Comparison of ENCODE assay signal across 11 cellular contexts in the genomic region with DNA sequence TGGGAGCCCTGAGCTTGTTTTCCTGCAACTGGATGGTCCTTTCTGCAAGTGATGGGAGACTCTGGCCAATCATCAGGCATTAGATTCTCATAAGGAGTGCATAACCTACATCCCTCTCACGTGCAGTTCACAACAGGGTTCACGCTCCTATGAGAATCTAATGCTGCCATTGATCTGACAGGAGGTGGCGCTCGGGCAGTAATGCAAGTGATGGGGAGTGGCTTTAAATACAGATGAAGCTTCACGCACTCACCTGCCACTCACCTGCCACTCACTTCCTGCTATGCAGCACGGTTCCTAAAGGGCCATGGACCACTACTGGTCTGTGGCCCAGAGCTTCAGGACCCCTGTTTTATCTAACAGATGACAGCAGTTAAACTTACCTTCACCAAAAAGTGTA. TPM values are rescaled to one million over a fixed set of nuclear protein-coding genes. Genes with fewer than 3 reads are reported as not detected.
DNase-seq lines count a peak whose midpoint lies in the region; ATAC-seq and TF ChIP-seq lines count a peak whose summit lies in the region.
"Had no signal": no experiment of that assay in that cellular context is flagged by ENCODE, and none has a peak within 500 bp of the region (broad histone marks: within the 10 kb centered on the region; RNA-seq: fewer than 3 reads in every experiment).

No MANE protein-coding gene starts in this region.

- no peak overlapping the region for H2AFZ ChIP-seq in OCI-LY7 (ENCODE audit: low read length)

- POLR2A ChIA-PET in OCI-LY7 (lab: Charles Lee) = no interaction called here

- peaks cover 20% of the 10 kb centered on the region for H3F3A ChIP-seq in DOHH2 (ENCODE audit: control insufficient read depth, insufficient read depth)

- no peaks in the 10 kb centered on the region for H3K36me3 ChIP-seq in DOHH2 (ENCODE audit: control insufficient read depth, low read length)
- no peaks in the 10 kb centered on the region for H3K36me3 ChIP-seq in OCI-LY7 (ENCODE audit: insufficient read depth, low read length)
- H3K36me3 ChIP-seq in left ventricle myocardium inferior = no peaks in the 10 kb centered on the region

- DNase-seq in OCI-LY7 (ENCODE audit: low spot score) = peak; percentile 57
- DNase-seq in activated T-cell treated with anti-CD3 and anti-CD28 coated beads, Interleukin-2, amount 50 U/mL, for 4 hours = peak; percentile 24
- peak; percentile 38 to 41 for DNase-seq in left colon
- DNase-seq in NCI-H1417 treated with DMSO at 0.1 percent for 48 hours (lab: John Stamatoyannopoulos, UW) = no peak
- DNase-seq in amniotic stem cell (lab: John Stamatoyannopoulos, UW) = no peak
- DNase-seq in left ventricle myocardium inferior = no peak
- DNase-seq: GOT3, retina had no signal

- no TSS peak for BruUV-seq in OCI-LY7 (replicated peaks; lab: Mats Ljungman, UMichigan)

- peak; percentile 63 for TF ChIP-seq CTCF in DOHH2 (IDR thresholded peaks at IDR 0.05; ENCODE audit: low read depth, low read length, poor library complexity, severe bottlenecking)
- TF ChIP-seq CTCF in OCI-LY7 (conservative IDR thresholded peaks at IDR 0.05; ENCODE audit: low read length) = peak; percentile 73
- no peak for TF ChIP-seq CTCF in left ventricle myocardium inferior (IDR thresholded peaks at IDR 0.05; ENCODE audit: borderline replicate concordance)

- H3K4me1 Mint-ChIP-seq in activated T-cell treated with anti-CD3 and anti-CD28 coated beads, Interleukin-2, amount 50 U/mL, for 4 hours (ENCODE audit: low read depth) = peaks cover 30% of the 10 kb centered on the region

- ATAC-seq in activated T-cell treated with anti-CD3 and anti-CD28 coated beads, Interleukin-2, amount 50 U/mL, for 4 hours = peak; percentile 23 to 35
- peak; percentile 89 for ATAC-seq in left colon
- ATAC-seq in GM21423 (IDR thresholded peaks at IDR 0.05; ENCODE audit: unreplicated experiment) = no peak

- H3K9me3 Mint-ChIP-seq in activated T-cell treated with anti-CD3 and anti-CD28 coated beads, Interleukin-2, amount 50 U/mL, for 4 hours = no peaks in the 10 kb centered on the region

- H4K20me1 ChIP-seq in DOHH2 (ENCODE audit: control insufficient read depth, insufficient read depth, low read depth, low read length) (no peaks in the 10 kb centered on the region), OCI-LY7 (ENCODE audit: insufficient read depth, low read length) (no peaks in the 10 kb centered on the region)

- H3K27ac ChIP-seq in DOHH2 (ENCODE audit: low read depth, low read length) = no peak overlapping the region
- H3K27ac ChIP-seq in OCI-LY7 (ENCODE audit: low read depth, low read length, poor library complexity, severe bottlenecking) = no peak overlapping the region
- no peak overlapping the region for H3K27ac ChIP-seq in left ventricle myocardium inferior (replicated peaks)

- no peak overlapping the region for H3K4me3 Mint-ChIP-seq in activated T-cell treated with anti-CD3 and anti-CD28 coated beads, Interleukin-2, amount 50 U/mL, for 4 hours

- H3K4me1 ChIP-seq in DOHH2 (ENCODE audit: control insufficient read depth, low read length) = peaks cover 6% of the 10 kb centered on the region
- H3K4me1 ChIP-seq in OCI-LY7 (ENCODE audit: insufficient read depth, low read length, poor library complexity, severe bottlenecking) = no peaks in the 10 kb centered on the region
- peaks cover 9% of the 10 kb centered on the region for H3K4me1 ChIP-seq in left ventricle myocardium inferior
- H3K4me1 ChIP-seq: Caco-2 had no signal

- H3K36me3 Mint-ChIP-seq in activated T-cell treated with anti-CD3 and anti-CD28 coated beads, Interleukin-2, amount 50 U/mL, for 4 hours (ENCODE audit: insufficient read depth) = peaks cover 2% of the 10 kb centered on the region

- H3K4me3 ChIP-seq in DOHH2 (ENCODE audit: low read length) (no peak overlapping the region), OCI-LY7 (ENCODE audit: low read depth, low read length, poor library complexity, severe bottlenecking) (no peak overlapping the region), left ventricle myocardium inferior (no peak overlapping the region)

- H3K4me2 ChIP-seq in DOHH2 (ENCODE audit: low read length) (peak overlapping the region; percentile 22; the same call in 1 of the 2 replicates), OCI-LY7 (ENCODE audit: low read length) (no peak overlapping the region)

- H3K27me3 ChIP-seq in DOHH2 (ENCODE audit: control insufficient read depth, low read length) = no peaks in the 10 kb centered on the region
- H3K27me3 ChIP-seq in left ventricle myocardium inferior (ENCODE audit: low read depth) = no peaks in the 10 kb centered on the region

- intact Hi-C loops in OCI-LY7 (cut with micrococcal nuclease; ENCODE audit: unreplicated experiment) = no loop called here
- intact Hi-C loops in left colon (cut with DNase I, micrococcal nuclease) = no loop called here
- intact Hi-C loops in left ventricle myocardium inferior (cut with micrococcal nuclease) = no loop called here

- H3K9me2 ChIP-seq in DOHH2 (replicated peaks; ENCODE audit: control insufficient read depth, low read length) (no peaks in the 10 kb centered on the region), OCI-LY7 (ENCODE audit: insufficient read depth, low read length) (no peaks in the 10 kb centered on the region)

- CTCF ChIA-PET in OCI-LY7 (lab: Charles Lee; ENCODE audit: unreplicated experiment) = interaction anchor here (1.0 kb wide), 1 partner anchor 241 kb away, joined by 3 read pairs; a partner anchor contains a TSS

- H3K79me2 ChIP-seq in DOHH2 (ENCODE audit: control insufficient read depth, low read length) (no peaks in the 10 kb centered on the region), OCI-LY7 (ENCODE audit: insufficient read depth, low read depth, low read length) (no peaks in the 10 kb centered on the region)

- H3K27me3 Mint-ChIP-seq in activated T-cell treated with anti-CD3 and anti-CD28 coated beads, Interleukin-2, amount 50 U/mL, for 4 hours (ENCODE audit: low read depth) = no peaks in the 10 kb centered on the region

- H3K9me3 ChIP-seq in DOHH2 (ENCODE audit: control insufficient read depth, insufficient read depth, low read length) (no peaks in the 10 kb centered on the region), OCI-LY7 (ENCODE audit: low read length) (no peaks in the 10 kb centered on the region), left ventricle myocardium inferior (replicated peaks) (no peaks in the 10 kb centered on the region)
- H3K9me3 ChIP-seq: Caco-2 had no signal

RNA-seq across cellular contexts. Expression of a gene that starts 21.4 kb away (rescaled TPM):
- total RNA-seq in OCI-LY7 (2014; rRNA removed; shearing (Covaris generic)) = 8.8 and 11.6 TPM in 2 replicates
- total RNA-seq in OCI-LY7 (2022) = 14.1 and 16.7 TPM in 2 replicates
- 10 to 100 TPM; 24.4 to 27.4 (median 25.1) TPM for total RNA-seq in activated T-cell treated with anti-CD3 and anti-CD28 coated beads, Interleukin-2, amount 50 U/mL, for 4 hours
- total RNA-seq in left colon = 10 to 100 TPM; 19.9 to 20.4 TPM
- 6.3 TPM for total RNA-seq in left ventricle myocardium inferior

RNA-seq across cellular contexts. Expression of a gene that starts 46.7 kb away (rescaled TPM):
- 49.3 TPM in 2 replicates for total RNA-seq in OCI-LY7 (2014; rRNA removed; shearing (Covaris generic))
- total RNA-seq in OCI-LY7 (2022) = 99.5 and 100 TPM in 2 replicates
- 10 to 100 TPM; 19.9 to 31.7 (median 20.8) TPM for total RNA-seq in activated T-cell treated with anti-CD3 and anti-CD28 coated beads, Interleukin-2, amount 50 U/mL, for 4 hours
- total RNA-seq in left colon = 10 to 100 TPM in 1 of 2 donors, 1 to 10 TPM in 1; 5.0 to 11.9 TPM
- total RNA-seq in left ventricle myocardium inferior = 0.58 TPM

RNA-seq across cellular contexts. Expression of a gene that starts 53.1 kb away (rescaled TPM):
- 9.3 TPM in 2 replicates for total RNA-seq in OCI-LY7 (2014; rRNA removed; shearing (Covaris generic))
- total RNA-seq in OCI-LY7 (2022) = 20.5 and 21.0 TPM in 2 replicates
- 10 to 100 TPM; 14.1 to 25.1 (median 20.1) TPM for total RNA-seq in activated T-cell treated with anti-CD3 and anti-CD28 coated beads, Interleukin-2, amount 50 U/mL, for 4 hours
- 10 to 100 TPM; 34.2 to 34.4 TPM for total RNA-seq in left colon
- 13.5 TPM for total RNA-seq in left ventricle myocardium inferior

Comparison
In these comparisons a context has a peak if more than half of its experiments do, and no peak if none do; other contexts are left out.
1. DNase-seq: peak in OCI-LY7 (single experiment), activated T-cell treated with anti-CD3 and anti-CD28 coated beads, Interleukin-2, amount 50 U/mL, for 4 hours (single experiment) and left colon (2 of 2); none in NCI-H1417 treated with DMSO at 0.1 percent for 48 hours (single experiment), amniotic stem cell (single experiment) and left ventricle myocardium inferior (single experiment).